ENCODE assay signal across 8 cellular contexts in genomic region chr1:154944422-154945159, GRCh38. TPM values are rescaled to one million over a fixed set of nuclear protein-coding genes. Genes with fewer than 3 reads are reported as not detected.
DNase-seq lines count a peak whose midpoint lies in the region; ATAC-seq and TF ChIP-seq lines count a peak whose summit lies in the region.

No MANE protein-coding gene starts in this region.

- ATAC-seq in CD4-positive, alpha-beta T cell (ENCODE audit: poor library complexity), result no peak
- no peak for ATAC-seq in central memory CD8-positive, alpha-beta T cell (replicated peaks; ENCODE audit: extremely low read depth, poor library complexity, severe bottlenecking)
- no peak for ATAC-seq in naive thymus-derived CD4-positive, alpha-beta T cell
- ATAC-seq in GM21737 (IDR thresholded peaks at IDR 0.05; ENCODE audit: unreplicated experiment), result no peak
- ATAC-seq in HG03432 (IDR thresholded peaks at IDR 0.05; ENCODE audit: unreplicated experiment), result no peak

- peaks cover 56% of the 10 kb centered on the region for H3K4me1 Mint-ChIP-seq in CD4-positive, alpha-beta T cell (ENCODE audit: low read depth)
- H3K4me1 Mint-ChIP-seq in central memory CD8-positive, alpha-beta T cell, result peaks cover 60% of the 10 kb centered on the region
- peaks cover 38 to 57% (median 50%) of the 10 kb centered on the region in 7 donors for H3K4me1 Mint-ChIP-seq in naive thymus-derived CD4-positive, alpha-beta T cell

- no peak overlapping the region for H3K4me3 ChIP-seq in naive thymus-derived CD4-positive, alpha-beta T cell (ENCODE audit: low read length)

- H3K9me3 Mint-ChIP-seq in CD4-positive, alpha-beta T cell, result no peaks in the 10 kb centered on the region
- H3K9me3 Mint-ChIP-seq in central memory CD8-positive, alpha-beta T cell, result no peaks in the 10 kb centered on the region
- H3K9me3 Mint-ChIP-seq in naive thymus-derived CD4-positive, alpha-beta T cell, result peaks cover 0 to 3% (median 0%) of the 10 kb centered on the region in 11 donors

- DNase-seq in CD4-positive, alpha-beta T cell, result no peak
- peak; percentile 45 for DNase-seq in NCI-H1048 (lab: John Stamatoyannopoulos, UW)
- DNase-seq in central memory CD8-positive, alpha-beta T cell (ENCODE audit: low spot score in 2 of 2), result no peak
- no peak for DNase-seq in naive thymus-derived CD4-positive, alpha-beta T cell
- no peak for DNase-seq in HEK293T (ENCODE audit: extremely low spot score)
- no peak for DNase-seq in cerebellar nuclear complex (lab: John Stamatoyannopoulos, UW)

- no peaks in the 10 kb centered on the region for H3K9me3 ChIP-seq in CD4-positive, alpha-beta T cell (ENCODE audit: control insufficient read depth, low read length)
- no peaks in the 10 kb centered on the region for H3K9me3 ChIP-seq in naive thymus-derived CD4-positive, alpha-beta T cell (ENCODE audit: control insufficient read depth in 2 of 3, low read length in 3 of 3)

- TF ChIP-seq CTCF in CD4-positive, alpha-beta T cell (IDR thresholded peaks at IDR 0.05), result no peak

- H3K27ac ChIP-seq in CD4-positive, alpha-beta T cell (ENCODE audit: low read depth, low read length), result peak overlapping the region; percentile 42
- peak overlapping the region; percentile 65 for H3K27ac ChIP-seq in naive thymus-derived CD4-positive, alpha-beta T cell (ENCODE audit: low read depth, low read length)

- H3K27me3 Mint-ChIP-seq in CD4-positive, alpha-beta T cell, result no peaks in the 10 kb centered on the region
- H3K27me3 Mint-ChIP-seq in central memory CD8-positive, alpha-beta T cell, result no peaks in the 10 kb centered on the region
- H3K27me3 Mint-ChIP-seq in naive thymus-derived CD4-positive, alpha-beta T cell, result no peaks in the 10 kb centered on the region

- H3K36me3 Mint-ChIP-seq in CD4-positive, alpha-beta T cell (ENCODE audit: low read depth), result peaks cover 64% of the 10 kb centered on the region
- peaks cover 57% of the 10 kb centered on the region for H3K36me3 Mint-ChIP-seq in central memory CD8-positive, alpha-beta T cell (ENCODE audit: insufficient read depth)
- H3K36me3 Mint-ChIP-seq in naive thymus-derived CD4-positive, alpha-beta T cell, result peaks cover 0 to 16% (median 10%) of the 10 kb centered on the region in 5 donors

- peaks cover 38 to 42% of the 10 kb centered on the region in 2 donors for H3K4me1 ChIP-seq in naive thymus-derived CD4-positive, alpha-beta T cell (ENCODE audit: control insufficient read depth in 2 of 2, insufficient read depth in 2 of 2, low read length in 2 of 2)

- peaks cover 11 to 50% (median 20%) of the 10 kb centered on the region in 3 experiments for H3K36me3 ChIP-seq in naive thymus-derived CD4-positive, alpha-beta T cell (ENCODE audit: control insufficient read depth in 2 of 3, insufficient read depth in 3 of 3, low read length in 3 of 3)

- no peaks in the 10 kb centered on the region for H3K27me3 ChIP-seq in CD4-positive, alpha-beta T cell (ENCODE audit: control insufficient read depth, insufficient read depth, low read length)
- H3K27me3 ChIP-seq in naive thymus-derived CD4-positive, alpha-beta T cell (ENCODE audit: control insufficient read depth in 2 of 2, insufficient read depth in 2 of 2, low read length in 2 of 2), result no peaks in the 10 kb centered on the region

- H3K27ac Mint-ChIP-seq in CD4-positive, alpha-beta T cell, result peak overlapping the region; percentile 94
- peak overlapping the region; percentile 79 for H3K27ac Mint-ChIP-seq in central memory CD8-positive, alpha-beta T cell (ENCODE audit: low read depth)
- H3K27ac Mint-ChIP-seq in naive thymus-derived CD4-positive, alpha-beta T cell, result peak overlapping the region in 8 of 9 donors; percentile 63 to 95 (median 88)

- intact Hi-C loops in CD4-positive, alpha-beta T cell (cut with DNase I, micrococcal nuclease), result no loop called here
- intact Hi-C loops in naive thymus-derived CD4-positive, alpha-beta T cell (cut with micrococcal nuclease), result loop anchor here in 1 of 2 donors (1.0 kb wide), 1 partner anchor 385 kb away; no protein-coding TSS in a partner anchor

- CTCF ChIA-PET in CD4-positive, alpha-beta T cell (lab: Charles Lee), result interaction anchor here (0.6 to 1.1 kb wide), 6 partner anchors 17 to 335 kb away, joined by 3 to 5 read pairs (median 3); partner anchors contain the start of gene PYGO2
- CTCF ChIA-PET in naive thymus-derived CD4-positive, alpha-beta T cell (lab: Charles Lee), result interaction anchor here (0.7 to 2.3 kb wide), 11 partner anchors 8 to 385 kb away, joined by 3 to 18 read pairs (median 3); partner anchors contain the start of gene PMVK
- CTCF ChIA-PET in HEK293T (lab: Yijun Ruan, JAX), result interaction anchor here (0.6 to 1.6 kb wide), 10 partner anchors 11 to 385 kb away, joined by 3 to 7 read pairs (median 3); no protein-coding TSS in a partner anchor

- POLR2A ChIA-PET in CD4-positive, alpha-beta T cell (lab: Charles Lee), result interaction anchor here (1.2 to 2.1 kb wide), 4 partner anchors 8 to 385 kb away, joined by 3 to 15 read pairs (median 5); partner anchors contain the start of gene PMVK
- POLR2A ChIA-PET in naive thymus-derived CD4-positive, alpha-beta T cell (lab: Charles Lee), result interaction anchor here (0.7 to 2.5 kb wide), 5 partner anchors 8 to 73 kb away, joined by 3 to 6 read pairs (median 6); partner anchors contain the start of genes PMVK and PYGO2
- POLR2A ChIA-PET in HEK293T (lab: Yijun Ruan, JAX), result interaction anchor here (0.9 to 1.9 kb wide), 5 partner anchors 8 to 242 kb away, joined by 3 to 5 read pairs (median 3); partner anchors contain the start of genes PBXIP1, PMVK and PYGO2

- H3K4me3 Mint-ChIP-seq in CD4-positive, alpha-beta T cell, result peak overlapping the region; percentile 61
- no peak overlapping the region for H3K4me3 Mint-ChIP-seq in central memory CD8-positive, alpha-beta T cell
- H3K4me3 Mint-ChIP-seq in naive thymus-derived CD4-positive, alpha-beta T cell, result no peak overlapping the region

TF ChIP-seq in HEK293T, 16 proteins besides CTCF, POLR2A, EP300 and RAD21:
- TF ChIP-seq SP1 (IDR thresholded peaks at IDR 0.05) (no peak), ZNF384 (IDR thresholded peaks at IDR 0.05) (no peak), BHLHE40 (IDR thresholded peaks at IDR 0.05; ENCODE audit: borderline replicate concordance) (no peak), PKNOX1 (IDR thresholded peaks at IDR 0.05) (no peak), LEF1 (IDR thresholded peaks at IDR 0.05; ENCODE audit: borderline replicate concordance) (no peak)

RNA-seq across cellular contexts. Expression of gene PMVK, which starts 8.1 kb away (rescaled TPM):
- total RNA-seq in CD4-positive, alpha-beta T cell, result 1 to 10 TPM; 6.6 to 7.4 TPM
- 10 to 100 TPM; 11.3 to 35.1 (median 12.6) TPM for total RNA-seq in naive thymus-derived CD4-positive, alpha-beta T cell
- 10 to 100 TPM; 38.7 to 41.4 TPM for polyA plus RNA-seq in naive thymus-derived CD4-positive, alpha-beta T cell

RNA-seq across cellular contexts. Expression of gene PBXIP1, which starts 11.3 kb away (rescaled TPM):
- total RNA-seq in CD4-positive, alpha-beta T cell, result 100 to 1,000 TPM; 434 to 440 TPM
- 100 to 1,000 TPM; 107 to 390 (median 383) TPM for total RNA-seq in naive thymus-derived CD4-positive, alpha-beta T cell
- polyA plus RNA-seq in naive thymus-derived CD4-positive, alpha-beta T cell, result 100 to 1,000 TPM; 234 to 318 TPM

RNA-seq across cellular contexts. Expression of gene PYGO2, which starts 17.0 kb away (rescaled TPM):
- total RNA-seq in CD4-positive, alpha-beta T cell, result 10 to 100 TPM; 30.3 to 32.8 TPM
- 10 to 100 TPM; 33.0 to 69.5 (median 46.2) TPM for total RNA-seq in naive thymus-derived CD4-positive, alpha-beta T cell
- polyA plus RNA-seq in naive thymus-derived CD4-positive, alpha-beta T cell, result 10 to 100 TPM; 33.0 to 64.0 TPM

RNA-seq across cellular contexts. Expression of gene SHC1, which starts 26.0 kb away (rescaled TPM):
- 10 to 100 TPM; 59.9 to 60.0 TPM for total RNA-seq in CD4-positive, alpha-beta T cell
- total RNA-seq in naive thymus-derived CD4-positive, alpha-beta T cell, result 10 to 100 TPM; 71.0 to 76.9 (median 73.7) TPM
- 10 to 100 TPM; 29.6 to 38.3 TPM for polyA plus RNA-seq in naive thymus-derived CD4-positive, alpha-beta T cell

RNA-seq across cellular contexts. Expression of gene CKS1B, which starts 29.9 kb away (rescaled TPM):
- total RNA-seq in CD4-positive, alpha-beta T cell, result 1 to 10 TPM; 1.4 to 3.9 TPM
- total RNA-seq in naive thymus-derived CD4-positive, alpha-beta T cell, result 100 to 1,000 TPM in 1 of 5 experiments, 10 to 100 TPM in 3, 1 to 10 TPM in 1; 8.4 to 105 (median 10.2) TPM
- 10 to 100 TPM; 37.1 to 55.2 TPM for polyA plus RNA-seq in naive thymus-derived CD4-positive, alpha-beta T cell
